Comparison of ENCODE assay signal across 1 cellular context in the genomic region with DNA sequence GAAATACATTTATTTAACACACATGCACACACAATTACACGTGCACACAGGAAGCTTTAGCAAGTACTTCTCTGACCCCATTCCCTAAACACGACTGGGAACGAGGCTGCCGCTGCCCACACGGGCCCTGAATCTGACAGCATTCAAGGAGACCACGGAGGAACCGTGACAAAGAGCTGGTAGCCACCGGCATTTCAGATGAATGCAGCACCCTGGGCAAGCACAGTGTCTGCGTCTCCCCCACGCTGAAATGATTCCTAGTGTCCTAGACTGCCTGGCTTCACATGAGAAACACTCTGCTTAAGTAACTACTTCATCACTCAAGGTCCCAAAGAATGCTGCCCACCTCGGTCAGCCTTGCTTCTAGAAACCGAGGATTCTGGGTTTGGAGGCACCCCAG.
TF ChIP-seq lines count a peak whose summit lies in the region.

No MANE protein-coding gene starts in this region.

TF ChIP-seq in IMR-90, 13 proteins besides CTCF, POLR2A, EP300 and RAD21 (continued from another document):
- TF ChIP-seq, protein P1, sequence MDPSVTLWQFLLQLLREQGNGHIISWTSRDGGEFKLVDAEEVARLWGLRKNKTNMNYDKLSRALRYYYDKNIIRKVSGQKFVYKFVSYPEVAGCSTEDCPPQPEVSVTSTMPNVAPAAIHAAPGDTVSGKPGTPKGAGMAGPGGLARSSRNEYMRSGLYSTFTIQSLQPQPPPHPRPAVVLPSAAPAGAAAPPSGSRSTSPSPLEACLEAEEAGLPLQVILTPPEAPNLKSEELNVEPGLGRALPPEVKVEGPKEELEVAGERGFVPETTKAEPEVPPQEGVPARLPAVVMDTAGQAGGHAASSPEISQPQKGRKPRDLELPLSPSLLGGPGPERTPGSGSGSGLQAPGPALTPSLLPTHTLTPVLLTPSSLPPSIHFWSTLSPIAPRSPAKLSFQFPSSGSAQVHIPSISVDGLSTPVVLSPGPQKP (IDR thresholded peaks at IDR 0.05; ENCODE audit: borderline replicate concordance, low read depth, low read length): no peak
- no peak for TF ChIP-seq MXI1 (IDR thresholded peaks at IDR 0.05; ENCODE audit: borderline replicate concordance, low read depth, low read length)
- TF ChIP-seq MAZ (IDR thresholded peaks at IDR 0.05; ENCODE audit: borderline replicate concordance, low read depth, low read length): no peak
TF ChIP-seq in IMR-90: peak in this region for 0.
